In the genomic region with DNA sequence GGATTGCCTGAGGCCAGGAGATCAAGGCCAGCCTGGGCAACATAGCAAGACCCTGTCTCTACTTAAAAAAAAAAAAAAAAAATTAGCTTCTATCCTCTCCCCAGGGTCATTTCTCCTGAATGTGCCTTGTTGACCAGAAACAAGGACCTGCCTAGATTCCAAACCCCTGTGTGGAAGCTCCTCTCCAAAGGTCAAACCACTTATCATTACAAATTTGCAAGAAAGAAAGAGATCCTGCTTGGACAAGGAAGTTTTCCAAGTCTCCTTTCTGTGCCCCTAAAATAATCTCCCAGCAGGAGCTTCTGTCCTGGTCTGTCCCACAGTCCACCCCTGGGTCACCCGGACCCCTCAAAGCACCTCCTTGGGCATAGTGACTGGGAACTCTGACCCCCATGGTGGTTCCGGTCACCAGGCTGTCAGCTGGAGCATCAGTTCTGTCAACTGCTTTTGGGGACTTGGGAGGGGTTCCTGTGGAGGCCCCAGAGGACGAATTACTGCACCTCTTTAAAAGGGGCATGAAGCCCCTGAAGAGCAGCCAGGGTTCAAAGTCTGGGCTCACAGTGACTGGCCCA, we compare ENCODE assay signal across 14 cellular contexts. TPM values are rescaled to one million over a fixed set of nuclear protein-coding genes. Genes with fewer than 3 reads are reported as not detected.
DNase-seq lines count a peak whose midpoint lies in the region; ATAC-seq and TF ChIP-seq lines count a peak whose summit lies in the region.
"Had no signal": no experiment of that assay in that cellular context is flagged by ENCODE, and none has a peak within 500 bp of the region (broad histone marks: within the 10 kb centered on the region; RNA-seq: fewer than 3 reads in every experiment).

No MANE protein-coding gene starts in this region.

- peaks cover 10% of the 10 kb centered on the region for H4K20me1 ChIP-seq in mammary epithelial cell (ENCODE audit: insufficient read depth, low read length)

- DNase-seq in activated naive CD4-positive, alpha-beta T cell treated with anti-CD3 and anti-CD28 coated beads, Interleukin-2, amount 50 U/mL, for 72 hours (ENCODE audit: low spot score in 2 of 2), result no peak
- no peak for DNase-seq in activated naive CD4-positive, alpha-beta T cell treated with anti-CD3 and anti-CD28 coated beads for 36 hours
- no peak for DNase-seq in mammary epithelial cell
- DNase-seq in upper lobe of right lung, result no peak
- DNase-seq in posterior vena cava (ENCODE audit: low spot score), result no peak
- DNase-seq: activated effector memory CD4-positive, alpha-beta T cell treated with anti-CD3 and anti-CD28 coated beads, Interleukin-2, amount 50 U/mL, for 16 hours; effector CD8-positive, alpha-beta T cell; hippocampal formation; stimulated activated CD4-positive, alpha-beta T cell treated with anti-CD3 and anti-CD28 coated beads, Interleukin-4, amount 100 ng/mL, for 4 hours; upper lobe of left lung had no signal

- intact Hi-C loops in activated naive CD4-positive, alpha-beta T cell treated with anti-CD3 and anti-CD28 coated beads for 36 hours (cut with micrococcal nuclease), result no loop called here
- intact Hi-C loops in mammary epithelial cell (cut with micrococcal nuclease), result loop anchor here (1.0 to 10.0 kb wide), 7 partner anchors 16 to 796 kb away; no protein-coding TSS in a partner anchor
- intact Hi-C loops in upper lobe of right lung (cut with DNase I), result no loop called here
- intact Hi-C loops in posterior vena cava (cut with DNase I), result loop anchor here in 1 of 2 donors (10.0 kb wide), 1 partner anchor 104 kb away; no protein-coding TSS in a partner anchor

- no TSS peak for BruUV-seq in mammary epithelial cell (replicated peaks; lab: Mats Ljungman, UMichigan)

- H3K27me3 ChIP-seq in mammary epithelial cell (ENCODE audit: insufficient read depth, low read length) (no peaks in the 10 kb centered on the region), muscle layer of duodenum (ENCODE audit: low read depth, low read length) (no peaks in the 10 kb centered on the region), upper lobe of right lung (no peaks in the 10 kb centered on the region)
- H3K27me3 ChIP-seq: upper lobe of left lung had no signal

- 76% methylated on average over 3 of the region's 3 CpGs for WGBS in mammary epithelial cell (ENCODE audit: low coverage, missing lambda C conversion rate)

- H3K27ac Mint-ChIP-seq in activated naive CD4-positive, alpha-beta T cell treated with anti-CD3 and anti-CD28 coated beads, Interleukin-2, amount 50 U/mL, for 72 hours, result peak overlapping the region; percentile 61 to 77
- no peak overlapping the region for H3K27ac Mint-ChIP-seq in activated naive CD4-positive, alpha-beta T cell treated with anti-CD3 and anti-CD28 coated beads for 36 hours

- in situ Hi-C loops in mammary epithelial cell (cut with MboI; ENCODE audit: low sequenced_read_pairs in 2 of 2), result loop anchor here in 1 of 2 donors (10.0 kb wide), 1 partner anchor 154 kb away; no protein-coding TSS in a partner anchor

- H3K36me3 Mint-ChIP-seq in activated naive CD4-positive, alpha-beta T cell treated with anti-CD3 and anti-CD28 coated beads, Interleukin-2, amount 50 U/mL, for 72 hours, result no peaks in the 10 kb centered on the region
- H3K36me3 Mint-ChIP-seq in activated naive CD4-positive, alpha-beta T cell treated with anti-CD3 and anti-CD28 coated beads for 36 hours (ENCODE audit: low read depth), result no peaks in the 10 kb centered on the region

- H3K27me3 Mint-ChIP-seq in activated naive CD4-positive, alpha-beta T cell treated with anti-CD3 and anti-CD28 coated beads for 36 hours (ENCODE audit: low read depth), result no peaks in the 10 kb centered on the region

- peak overlapping the region; percentile 64 for H3K27ac ChIP-seq in mammary epithelial cell (ENCODE audit: insufficient read depth, low read depth, low read length)
- H3K27ac ChIP-seq in muscle layer of duodenum (ENCODE audit: low read length), result peak overlapping the region; percentile 86
- peak overlapping the region; percentile 70 for H3K27ac ChIP-seq in upper lobe of right lung

- H3K4me3 Mint-ChIP-seq in activated naive CD4-positive, alpha-beta T cell treated with anti-CD3 and anti-CD28 coated beads for 36 hours, result no peak overlapping the region
- H3K4me3 Mint-ChIP-seq: neural crest cell had no signal

- no peaks in the 10 kb centered on the region for H3K9me3 ChIP-seq in mammary epithelial cell (replicated peaks; ENCODE audit: insufficient read depth, low read length)
- no peaks in the 10 kb centered on the region for H3K9me3 ChIP-seq in muscle layer of duodenum (ENCODE audit: control insufficient read depth in 1 of 2, low read length in 2 of 2)
- no peaks in the 10 kb centered on the region for H3K9me3 ChIP-seq in upper lobe of right lung
- H3K9me3 ChIP-seq: upper lobe of left lung had no signal

- H3K4me3 ChIP-seq in mammary epithelial cell (replicated peaks in 1 of 3; ENCODE audit: insufficient read depth in 1 of 3, low read depth in 2 of 3, low read length in 3 of 3) (no peak overlapping the region), muscle layer of duodenum (ENCODE audit: low read depth in 1 of 2, low read length in 2 of 2) (peak overlapping the region in 1 of 2 donors; percentile 34), upper lobe of right lung (no peak overlapping the region)
- H3K4me3 ChIP-seq: upper lobe of left lung had no signal

- H3K36me3 ChIP-seq in mammary epithelial cell (ENCODE audit: insufficient read depth, low read length) (no peaks in the 10 kb centered on the region), muscle layer of duodenum (ENCODE audit: control insufficient read depth in 1 of 2, insufficient read depth in 2 of 2, low read length in 2 of 2) (no peaks in the 10 kb centered on the region), upper lobe of right lung (no peaks in the 10 kb centered on the region)
- H3K36me3 ChIP-seq: upper lobe of left lung had no signal

- no peak for ATAC-seq in activated naive CD4-positive, alpha-beta T cell treated with anti-CD3 and anti-CD28 coated beads, Interleukin-2, amount 50 U/mL, for 72 hours
- ATAC-seq in upper lobe of right lung (no peak), GM18861 (IDR thresholded peaks at IDR 0.05; ENCODE audit: unreplicated experiment) (no peak), HG02571 (IDR thresholded peaks at IDR 0.05; ENCODE audit: unreplicated experiment) (no peak)

- CTCF ChIA-PET in activated naive CD4-positive, alpha-beta T cell treated with anti-CD3 and anti-CD28 coated beads for 36 hours (lab: Charles Lee), result interaction anchor here (0.9 to 1.6 kb wide), 4 partner anchors 8 to 167 kb away, joined by 3 to 6 read pairs (median 5); no protein-coding TSS in a partner anchor
- CTCF ChIA-PET in mammary epithelial cell (lab: Charles Lee; ENCODE audit: low non-redundant PET), result no interaction called here

- no peak overlapping the region for H3K9ac ChIP-seq in mammary epithelial cell (ENCODE audit: insufficient read depth, low read length)

- no peak overlapping the region for H3K4me2 ChIP-seq in mammary epithelial cell (ENCODE audit: insufficient read depth, low read depth, low read length)

- H3K4me1 ChIP-seq in mammary epithelial cell (ENCODE audit: insufficient read depth, low read length) (peaks cover 100% of the 10 kb centered on the region), muscle layer of duodenum (ENCODE audit: control insufficient read depth in 1 of 2, insufficient read depth in 2 of 2, low read length in 2 of 2) (peaks cover 59 to 87% of the 10 kb centered on the region in 2 donors), upper lobe of right lung (peaks cover 68% of the 10 kb centered on the region)

- TF ChIP-seq CTCF in mammary epithelial cell (conservative IDR thresholded peaks at IDR 0.05 in 1 of 2, IDR thresholded peaks at IDR 0.05 in 1 of 2; ENCODE audit: extremely low read depth in 1 of 2, insufficient read depth in 1 of 2, low read depth in 1 of 2, low read length in 2 of 2) (no peak), upper lobe of right lung (IDR thresholded peaks at IDR 0.05) (no peak)

- H3K79me2 ChIP-seq in mammary epithelial cell (ENCODE audit: insufficient read depth, low read length), result peaks cover 100% of the 10 kb centered on the region

- dilution Hi-C loops in mammary epithelial cell (cut with HindIII; ENCODE audit: low sequenced_read_pairs), result no loop called here

- H2AFZ ChIP-seq in mammary epithelial cell (ENCODE audit: low read depth, low read length), result no peak overlapping the region

- peaks cover 72% of the 10 kb centered on the region for H3K4me1 Mint-ChIP-seq in activated naive CD4-positive, alpha-beta T cell treated with anti-CD3 and anti-CD28 coated beads for 36 hours (ENCODE audit: low read depth)

- H3K9me3 Mint-ChIP-seq in activated naive CD4-positive, alpha-beta T cell treated with anti-CD3 and anti-CD28 coated beads, Interleukin-2, amount 50 U/mL, for 72 hours, result no peaks in the 10 kb centered on the region
- H3K9me3 Mint-ChIP-seq in activated naive CD4-positive, alpha-beta T cell treated with anti-CD3 and anti-CD28 coated beads for 36 hours, result no peaks in the 10 kb centered on the region
- H3K9me3 Mint-ChIP-seq: neural crest cell had no signal

RNA-seq across cellular contexts. Expression of gene ACTN1, which starts 38.4 kb away (rescaled TPM):
- total RNA-seq in activated naive CD4-positive, alpha-beta T cell treated with anti-CD3 and anti-CD28 coated beads, Interleukin-2, amount 50 U/mL, for 72 hours, result 100 to 1,000 TPM; 106 to 120 TPM
- 10 to 100 TPM; 79.7 to 80.6 TPM for total RNA-seq in activated naive CD4-positive, alpha-beta T cell treated with anti-CD3 and anti-CD28 coated beads for 36 hours
- total RNA-seq in mammary epithelial cell (1,000 to 10,000 TPM in 1 of 2 donors, 100 to 1,000 TPM in 1; 841 to 1,322 TPM), upper lobe of right lung (177 TPM), posterior vena cava (100 to 1,000 TPM; 665 to 826 TPM)
- 813 TPM for polyA plus RNA-seq in mammary epithelial cell
- polyA minus RNA-seq in mammary epithelial cell, result 1,325 TPM
